In genomic region chr14:100375273-100375962, GRCh38 we compare ENCODE assay signal across 1 cellular context.
TF ChIP-seq lines count a peak whose summit lies in the region.

No MANE protein-coding gene starts in this region.

TF ChIP-seq in HepG2, 621 proteins besides CTCF, POLR2A, EP300 and RAD21 (continued from another document):
- TF ChIP-seq ZC3H4 (CRISPR knock-in tag; IDR thresholded peaks at IDR 0.05; ENCODE audit: borderline replicate concordance) (0 out of 2 replicates have a peak, but pooled peaks have one; percentile 63), ZNF883 (CRISPR knock-in tag; IDR thresholded peaks at IDR 0.05; ENCODE audit: not compliant biosample characterization) (no peak), ZNF3 (CRISPR knock-in tag; IDR thresholded peaks at IDR 0.05) (0 out of 2 replicates have a peak, but pooled peaks have one; percentile 27), ATF4 (CRISPR knock-in tag; IDR thresholded peaks at IDR 0.05) (peak; percentile 36 to 97; a peak in 2 of 4 replicates), RARA (CRISPR knock-in tag; IDR thresholded peaks at IDR 0.05) (peak; percentile 40; the same call in 1 of the 2 replicates), HINFP (CRISPR knock-in tag; IDR thresholded peaks at IDR 0.05; ENCODE audit: low read depth) (no peak), ZNF629 (CRISPR knock-in tag; conservative IDR thresholded peaks at IDR 0.05) (peak; percentile 60; the same call in 1 of the 2 replicates)
